Comparison of ENCODE assay signal across 8 cellular contexts in genomic region chr2:215920244-215921100, GRCh38.
DNase-seq lines count a peak whose midpoint lies in the region; TF ChIP-seq lines count a peak whose summit lies in the region.

No MANE protein-coding gene starts in this region.

- no peak overlapping the region for H3K4me3 ChIP-seq in GM06990 (replicated peaks; ENCODE audit: low read depth, low read length)
- H3K4me3 ChIP-seq in GM23248: no peak overlapping the region
- H3K4me3 ChIP-seq in Peyer's patch: no peak overlapping the region
- H3K4me3 ChIP-seq in parathyroid adenoma (ENCODE audit: low read depth, low read length): no peak overlapping the region

- H3K27ac ChIP-seq in GM23248 (peak overlapping the region; percentile 78), Peyer's patch (no peak overlapping the region), parathyroid adenoma (no peak overlapping the region)

- peaks cover 39% of the 10 kb centered on the region for H3F3A ChIP-seq in GM23248 (ENCODE audit: insufficient read depth)

- DNase-seq in GM06990 (ENCODE audit: extremely low read depth, insufficient read length) (no peak), GM23248 (peak; percentile 87), KG1 (lab: John Stamatoyannopoulos, UW) (peak; percentile 33), Peyer's patch (peak; percentile 31 to 79 (median 52)), germinal center (ENCODE audit: low spot score) (peak; percentile 31), SK-N-DZ (ENCODE audit: low spot score) (no peak)
- peak; percentile 7 for DNase-seq in activated effector memory CD4-positive, alpha-beta T cell treated with Interleukin-2 at 50 U/mL for 16 hours

- H3K27me3 ChIP-seq in GM06990 (replicated peaks; ENCODE audit: control insufficient read depth, insufficient read depth, low read length) (no peaks in the 10 kb centered on the region), GM23248 (replicated peaks; ENCODE audit: insufficient read depth) (no peaks in the 10 kb centered on the region), Peyer's patch (no peaks in the 10 kb centered on the region), parathyroid adenoma (ENCODE audit: control insufficient read depth, insufficient read depth, low read length) (no peaks in the 10 kb centered on the region)

- H3K36me3 ChIP-seq in GM06990 (ENCODE audit: control insufficient read depth, insufficient read depth, low read length): no peaks in the 10 kb centered on the region
- H3K36me3 ChIP-seq in GM23248 (ENCODE audit: low read depth): no peaks in the 10 kb centered on the region
- H3K36me3 ChIP-seq in Peyer's patch: no peaks in the 10 kb centered on the region
- no peaks in the 10 kb centered on the region for H3K36me3 ChIP-seq in parathyroid adenoma (ENCODE audit: control insufficient read depth, insufficient read depth, low read length)

- H3K9me3 ChIP-seq in GM23248 (ENCODE audit: low read depth): no peaks in the 10 kb centered on the region
- H3K9me3 ChIP-seq in Peyer's patch: no peaks in the 10 kb centered on the region
- H3K9me3 ChIP-seq in parathyroid adenoma (ENCODE audit: control insufficient read depth, low read length): no peaks in the 10 kb centered on the region

- no peak for TF ChIP-seq POLR2A in Peyer's patch (IDR thresholded peaks at IDR 0.05)

- TF ChIP-seq CTCF in GM06990 (IDR thresholded peaks at IDR 0.05; ENCODE audit: insufficient read depth, low read length, poor library complexity, severe bottlenecking): peak; percentile 87
- peak in 4 of 6 experiments; percentile 69 to 77 (median 72) for TF ChIP-seq CTCF in Peyer's patch (IDR thresholded peaks at IDR 0.05)
- TF ChIP-seq CTCF in parathyroid adenoma (IDR thresholded peaks at IDR 0.05): peak; percentile 77

- H3K79me2 ChIP-seq in GM23248 (ENCODE audit: insufficient read depth): peaks cover 5% of the 10 kb centered on the region; the same call in 1 of the 2 replicates
- H3K79me2 ChIP-seq in parathyroid adenoma: no peaks in the 10 kb centered on the region

- no peaks in the 10 kb centered on the region for H3K9me2 ChIP-seq in GM23248 (ENCODE audit: insufficient read depth)

- peaks cover 45% of the 10 kb centered on the region for H3K4me1 ChIP-seq in GM23248 (ENCODE audit: insufficient read depth)
- peaks cover 0 to 7% (median 0%) of the 10 kb centered on the region in 4 donors for H3K4me1 ChIP-seq in Peyer's patch
- H3K4me1 ChIP-seq in parathyroid adenoma: no peaks in the 10 kb centered on the region

- H3K9ac ChIP-seq in GM23248: peak overlapping the region; percentile 54
- no peak overlapping the region for H3K9ac ChIP-seq in parathyroid adenoma

- in situ Hi-C loops in GM23248 (cut with MboI): no loop called here

- H3K4me2 ChIP-seq in GM23248 (ENCODE audit: unreplicated experiment) (peak overlapping the region; percentile 43), parathyroid adenoma (ENCODE audit: low read length) (no peak overlapping the region)

- 34% methylated on average over 8 of the region's 8 CpGs for WGBS in GM23248 (ENCODE audit: low coverage in 1 of 2, low lambda C conversion rate in 2 of 2, missing lambda C conversion rate in 2 of 2), 2 experiments

- H2AFZ ChIP-seq in GM23248 (peak overlapping the region; percentile 53), parathyroid adenoma (no peak overlapping the region)

- no peaks in the 10 kb centered on the region for H4K20me1 ChIP-seq in GM23248 (ENCODE audit: insufficient read depth)

Comparison
In these comparisons a context has a peak if more than half of its experiments do, and no peak if none do; other contexts are left out.
1. DNase-seq: peak in GM23248 (single experiment), KG1 (single experiment), Peyer's patch (3 of 3), activated effector memory CD4-positive, alpha-beta T cell treated with Interleukin-2 at 50 U/mL for 16 hours (single experiment) and germinal center (single experiment); none in GM06990 (single experiment) and SK-N-DZ (single experiment).
2. Peak in every context shown above with its lines, with median percentiles within 50 percentile points of each other: CTCF ChIP-seq.